ENCODE assay signal across 15 cellular contexts in the genomic region with DNA sequence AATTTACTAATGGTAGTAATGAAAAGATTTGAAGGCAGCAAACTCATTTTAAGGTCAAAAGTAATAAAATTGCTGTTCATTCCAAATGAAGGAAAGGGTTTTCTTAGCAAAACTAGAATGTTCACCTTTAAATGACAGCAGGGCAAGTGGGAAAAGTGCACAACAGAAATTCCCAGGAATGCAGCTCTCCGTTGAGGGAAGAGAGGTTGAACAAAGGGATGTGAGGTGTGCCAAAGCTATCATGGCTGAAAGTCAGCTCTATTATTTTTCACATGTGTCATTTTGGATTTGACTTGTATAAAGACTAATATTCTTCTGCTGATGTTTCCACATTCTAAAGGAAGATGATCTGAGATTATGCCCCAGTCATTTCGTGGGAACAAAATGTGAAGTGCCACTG. TPM values are rescaled to one million over a fixed set of nuclear protein-coding genes. Genes with fewer than 3 reads are reported as not detected.
DNase-seq lines count a peak whose midpoint lies in the region; ATAC-seq and TF ChIP-seq lines count a peak whose summit lies in the region.
"Had no signal": no experiment of that assay in that cellular context is flagged by ENCODE, and none has a peak within 500 bp of the region (broad histone marks: within the 10 kb centered on the region; RNA-seq: fewer than 3 reads in every experiment).

No MANE protein-coding gene starts in this region.

- H3K4me1 ChIP-seq in Karpas-422 (ENCODE audit: low read length), result no peaks in the 10 kb centered on the region
- H3K4me1 ChIP-seq: HAP-1 had no signal

- no peak overlapping the region for H2AFZ ChIP-seq in Karpas-422 (ENCODE audit: low read length)
- H2AFZ ChIP-seq: GM23338 had no signal

- no peak overlapping the region for H3K27ac Mint-ChIP-seq in Calu3 (ENCODE audit: unreplicated experiment)
- H3K27ac Mint-ChIP-seq: CD4-positive, alpha-beta memory T cell; GM23338; HFFc6 had no signal

- no peaks in the 10 kb centered on the region for H3K79me2 ChIP-seq in Karpas-422 (ENCODE audit: low read length)

- H3K4me3 ChIP-seq in Karpas-422 (ENCODE audit: low read length), result no peak overlapping the region
- no peak overlapping the region for H3K4me3 ChIP-seq in fibroblast of the aortic adventitia (ENCODE audit: low read depth, low read length)
- H3K4me3 ChIP-seq: GM23338, HAP-1 had no signal

- H3K27me3 Mint-ChIP-seq in Calu3 (ENCODE audit: unreplicated experiment), result no peaks in the 10 kb centered on the region

- no peak for ATAC-seq in GM19324 (IDR thresholded peaks at IDR 0.05; ENCODE audit: low FRiP score, unreplicated experiment)
- ATAC-seq: GM23338 had no signal

- H3K36me3 ChIP-seq in Karpas-422 (ENCODE audit: insufficient read depth, low read length), result no peaks in the 10 kb centered on the region
- H3K36me3 ChIP-seq: HAP-1 had no signal

- BruUV-seq in Calu3 (replicated peaks; lab: Mats Ljungman, UMichigan), result no TSS peak

- H3K9me3 Mint-ChIP-seq in Calu3 (ENCODE audit: low read depth, unreplicated experiment), result no peaks in the 10 kb centered on the region
- H3K9me3 Mint-ChIP-seq: CD4-positive, alpha-beta memory T cell; GM23338; HFFc6 had no signal

- no peak overlapping the region for H3K4me2 ChIP-seq in Karpas-422 (ENCODE audit: low read depth, low read length, poor library complexity, severe bottlenecking)
- H3K4me2 ChIP-seq: GM23338 had no signal

- no peaks in the 10 kb centered on the region for H3K9me2 ChIP-seq in Karpas-422 (replicated peaks; ENCODE audit: insufficient read depth, low read length)

- no peak overlapping the region for H3K4me3 Mint-ChIP-seq in Calu3 (ENCODE audit: low read depth, unreplicated experiment)
- H3K4me3 Mint-ChIP-seq: CD4-positive, alpha-beta memory T cell; GM23338; HFFc6 had no signal

- no peaks in the 10 kb centered on the region for H3K27me3 ChIP-seq in Karpas-422 (ENCODE audit: low read length)

- H3K36me3 Mint-ChIP-seq in Calu3 (ENCODE audit: insufficient read depth, unreplicated experiment), result no peaks in the 10 kb centered on the region
- H3K36me3 Mint-ChIP-seq: CD4-positive, alpha-beta memory T cell had no signal

- DNase-seq in Karpas-422 (peak; percentile 34), dermis microvascular lymphatic vessel endothelial cell (ENCODE audit: low read depth in 2 of 2) (peak; percentile 82 to 92), fibroblast of the aortic adventitia (ENCODE audit: low read depth) (peak; percentile 6), Calu3 (no peak)
- no peak for DNase-seq in activated CD8-positive, alpha-beta memory T cell treated with anti-CD3 and anti-CD28 coated beads, Interleukin-2, amount 50 U/mL, for 48 hours
- DNase-seq: C1 segment of cervical spinal cord; CD4-positive, alpha-beta memory T cell; COR-L47; DMS153; DND-41; HFFc6 had no signal

- intact Hi-C loops in Calu3 (cut with micrococcal nuclease; ENCODE audit: unreplicated experiment), result no loop called here

- no peak overlapping the region for H3K27ac ChIP-seq in Karpas-422 (ENCODE audit: low read length)

- CTCF ChIA-PET in Calu3 (lab: Charles Lee), result no interaction called here

- no peaks in the 10 kb centered on the region for H4K20me1 ChIP-seq in Karpas-422 (ENCODE audit: insufficient read depth, low read depth, low read length)

- H3K9ac ChIP-seq in Karpas-422 (ENCODE audit: low read length), result no peak overlapping the region

- TF ChIP-seq CTCF in fibroblast of the aortic adventitia (IDR thresholded peaks at IDR 0.05; ENCODE audit: insufficient read depth, low read length) (no peak), Calu3 (IDR thresholded peaks at IDR 0.05; ENCODE audit: unreplicated experiment) (no peak)

- H3K9me3 ChIP-seq in Karpas-422 (ENCODE audit: low read length), result no peaks in the 10 kb centered on the region
- H3K9me3 ChIP-seq: HAP-1 had no signal

- H3K4me1 Mint-ChIP-seq in Calu3 (ENCODE audit: low read depth, unreplicated experiment), result no peaks in the 10 kb centered on the region
- H3K4me1 Mint-ChIP-seq: CD4-positive, alpha-beta memory T cell had no signal

RNA-seq across cellular contexts. Expression of gene TEK, which starts 51.6 kb away (rescaled TPM):
- not detected in 2 replicates for total RNA-seq in Karpas-422 (2014; rRNA removed; shearing (Covaris generic); ENCODE audit: low replicate concordance)
- total RNA-seq in dermis microvascular lymphatic vessel endothelial cell (147 and 167 TPM in 2 replicates), fibroblast of the aortic adventitia (ENCODE audit: low replicate concordance) (1.7 and 3.8 TPM in 2 replicates), Calu3 (2022) (not detected in 2 replicates)
- total RNA-seq: A673; CD4-positive, alpha-beta memory T cell had no signal

Comparison
In these comparisons a context has a peak if more than half of its experiments do, and no peak if none do; other contexts are left out.
1. DNase-seq: peak in Karpas-422 (single experiment), dermis microvascular lymphatic vessel endothelial cell (2 of 2) and fibroblast of the aortic adventitia (single experiment); none in activated CD8-positive, alpha-beta memory T cell treated with anti-CD3 and anti-CD28 coated beads, Interleukin-2, amount 50 U/mL, for 48 hours (single experiment) and Calu3 (single experiment).
2. RNA of gene TEK, which starts 51.6 kb away (total RNA-seq): 147 to 167 TPM in dermis microvascular lymphatic vessel endothelial cell; 1.7 to 3.8 TPM in fibroblast of the aortic adventitia, not detected in Calu3 and not detected in Karpas-422; every median in the first group is over 10 times any median in the second.